Comparison of ENCODE assay signal across 12 cellular contexts in genomic region chr12:1911598-1912575, GRCh38. TPM values are rescaled to one million over a fixed set of nuclear protein-coding genes. Genes with fewer than 3 reads are reported as not detected.
DNase-seq lines count a peak whose midpoint lies in the region; ATAC-seq and TF ChIP-seq lines count a peak whose summit lies in the region.
"Had no signal": no experiment of that assay in that cellular context is flagged by ENCODE, and none has a peak within 500 bp of the region (broad histone marks: within the 10 kb centered on the region; RNA-seq: fewer than 3 reads in every experiment).

No MANE protein-coding gene starts in this region.

- peaks cover 3% of the 10 kb centered on the region for H3K9me3 Mint-ChIP-seq in activated naive CD4-positive, alpha-beta T cell treated with anti-CD3 and anti-CD28 coated beads for 36 hours

- no peaks in the 10 kb centered on the region for H3K79me2 ChIP-seq in smooth muscle cell (ENCODE audit: low read depth)

- TF ChIP-seq CTCF in GM10248 (IDR thresholded peaks at IDR 0.05; ENCODE audit: control extremely low read depth, extremely low read depth, low read depth, missing control alignments) (no peak), smooth muscle cell (IDR thresholded peaks at IDR 0.05; ENCODE audit: borderline replicate concordance, insufficient read depth, poor library complexity, severe bottlenecking) (no peak)

- H3K4me1 Mint-ChIP-seq in activated naive CD4-positive, alpha-beta T cell treated with anti-CD3 and anti-CD28 coated beads for 36 hours (ENCODE audit: low read depth): peaks cover 22% of the 10 kb centered on the region

- ATAC-seq in HG03097 (IDR thresholded peaks at IDR 0.05; ENCODE audit: low FRiP score, unreplicated experiment): no peak

- H3K9ac ChIP-seq in BLaER1 (no peak overlapping the region), smooth muscle cell (ENCODE audit: low read depth) (no peak overlapping the region)

- H3K4me3 ChIP-seq in BLaER1 (no peak overlapping the region), smooth muscle cell (no peak overlapping the region)

- H3K4me1 ChIP-seq in BLaER1 (peaks cover 57% of the 10 kb centered on the region), smooth muscle cell (ENCODE audit: low read depth) (no peaks in the 10 kb centered on the region)

- intact Hi-C loops in activated naive CD4-positive, alpha-beta T cell treated with anti-CD3 and anti-CD28 coated beads for 36 hours (cut with micrococcal nuclease): no loop called here

- peaks cover 23% of the 10 kb centered on the region; the same call in 1 of the 2 replicates for H3K36me3 ChIP-seq in BLaER1
- no peaks in the 10 kb centered on the region for H3K36me3 ChIP-seq in smooth muscle cell (ENCODE audit: low read depth)
- H3K36me3 ChIP-seq: brain microvascular endothelial cell, neutrophil had no signal

- H3K27me3 Mint-ChIP-seq in activated naive CD4-positive, alpha-beta T cell treated with anti-CD3 and anti-CD28 coated beads for 36 hours (ENCODE audit: low read depth): peaks cover 4% of the 10 kb centered on the region

- H3F3A ChIP-seq in smooth muscle cell (ENCODE audit: low read depth): no peaks in the 10 kb centered on the region

- H3K27me3 ChIP-seq in BLaER1 (no peaks in the 10 kb centered on the region), smooth muscle cell (ENCODE audit: low read depth) (no peaks in the 10 kb centered on the region)
- H3K27me3 ChIP-seq: brain microvascular endothelial cell had no signal

- H2AFZ ChIP-seq in smooth muscle cell (ENCODE audit: low read depth): no peak overlapping the region

- H3K9me3 ChIP-seq in BLaER1: peaks cover 15% of the 10 kb centered on the region
- H3K9me3 ChIP-seq in smooth muscle cell (replicated peaks; ENCODE audit: low read depth): no peaks in the 10 kb centered on the region
- H3K9me3 ChIP-seq: neutrophil had no signal

- peak; percentile 11 for DNase-seq in GM10248 (ENCODE audit: extremely low spot score)
- DNase-seq in NCI-H345 (lab: John Stamatoyannopoulos, UW): peak; percentile 83
- peak; percentile 67 for DNase-seq in mesenteric fat pad (ENCODE audit: low spot score)
- no peak for DNase-seq in activated naive CD4-positive, alpha-beta T cell treated with anti-CD3 and anti-CD28 coated beads for 36 hours
- no peak for DNase-seq in activated CD4-positive, alpha-beta T cell treated with anti-CD3 and anti-CD28 coated beads for 4 hours
- DNase-seq in smooth muscle cell (lab: John Stamatoyannopoulos, UW; ENCODE audit: unreplicated experiment): no peak
- DNase-seq: brain microvascular endothelial cell, erythroblast, T-helper 1 cell had no signal

- no peak overlapping the region for H3K4me3 Mint-ChIP-seq in activated naive CD4-positive, alpha-beta T cell treated with anti-CD3 and anti-CD28 coated beads for 36 hours

- H3K27ac ChIP-seq in BLaER1 (peak overlapping the region; percentile 55), smooth muscle cell (ENCODE audit: low read depth) (no peak overlapping the region)
- H3K27ac ChIP-seq: brain microvascular endothelial cell, neutrophil had no signal

- CTCF ChIA-PET in GM10248 (lab: Yijun Ruan, JAX): interaction anchor here (1.5 kb wide), 1 partner anchor 16 kb away, joined by 3 read pairs; no protein-coding TSS in a partner anchor
- CTCF ChIA-PET in activated naive CD4-positive, alpha-beta T cell treated with anti-CD3 and anti-CD28 coated beads for 36 hours (lab: Charles Lee): no interaction called here

- 96% methylated on average over 16 of the region's 16 CpGs for WGBS in smooth muscle cell (ENCODE audit: low lambda C conversion rate)

- POLR2A ChIA-PET in GM10248 (lab: Yijun Ruan, JAX): no interaction called here

- no peaks in the 10 kb centered on the region for H4K20me1 ChIP-seq in BLaER1
- no peaks in the 10 kb centered on the region for H4K20me1 ChIP-seq in smooth muscle cell (ENCODE audit: low read depth)

- no peak overlapping the region for H3K27ac Mint-ChIP-seq in activated naive CD4-positive, alpha-beta T cell treated with anti-CD3 and anti-CD28 coated beads for 36 hours

- peak overlapping the region; percentile 14; the same call in 1 of the 2 replicates for H3K4me2 ChIP-seq in BLaER1
- H3K4me2 ChIP-seq in smooth muscle cell: no peak overlapping the region

- peaks cover 2% of the 10 kb centered on the region for H3K36me3 Mint-ChIP-seq in activated naive CD4-positive, alpha-beta T cell treated with anti-CD3 and anti-CD28 coated beads for 36 hours (ENCODE audit: low read depth)

RNA-seq across cellular contexts. Expression of gene CACNA2D4, which starts 6.6 kb away (rescaled TPM):
- total RNA-seq in mesenteric fat pad (8.8 TPM), smooth muscle cell (0.04 TPM in 1 of 2 replicates, not detected in the other)
- 1 to 10 TPM; 2.1 to 2.7 TPM for total RNA-seq in activated naive CD4-positive, alpha-beta T cell treated with anti-CD3 and anti-CD28 coated beads for 36 hours
- 0.43 and 0.98 TPM in 2 replicates for polyA plus RNA-seq in smooth muscle cell

Comparison
In these comparisons a context has a peak if more than half of its experiments do, and no peak if none do; other contexts are left out.
1. DNase-seq: peak in GM10248 (single experiment), NCI-H345 (single experiment) and mesenteric fat pad (single experiment); none in activated naive CD4-positive, alpha-beta T cell treated with anti-CD3 and anti-CD28 coated beads for 36 hours (single experiment), activated CD4-positive, alpha-beta T cell treated with anti-CD3 and anti-CD28 coated beads for 4 hours (0 of 2) and smooth muscle cell (single experiment).